In genomic region chr5:55546991-55547390, GRCh38 we compare ENCODE assay signal across 23 cellular contexts. TPM values are rescaled to one million over a fixed set of nuclear protein-coding genes. Genes with fewer than 3 reads are reported as not detected.
DNase-seq lines count a peak whose midpoint lies in the region; ATAC-seq, FAIRE-seq and TF ChIP-seq lines count a peak whose summit lies in the region.
"Had no signal": no experiment of that assay in that cellular context is flagged by ENCODE, and none has a peak within 500 bp of the region (broad histone marks: within the 10 kb centered on the region; RNA-seq: fewer than 3 reads in every experiment).

No MANE protein-coding gene starts in this region.

- H3K4me1 Mint-ChIP-seq in WTC11, result peaks cover 20% of the 10 kb centered on the region
- H3K4me1 Mint-ChIP-seq in activated naive CD8-positive, alpha-beta T cell treated with anti-CD3 and anti-CD28 coated beads, Interleukin-2, amount 50 U/mL, for 24 hours, result no peaks in the 10 kb centered on the region
- H3K4me1 Mint-ChIP-seq in activated CD8-positive, alpha-beta T cell treated with anti-CD3 and anti-CD28 coated beads, Interleukin-2, amount 10 ng/mL, durations not matched to agents 7 days and 5 days (ENCODE audit: low read depth), result peaks cover 38% of the 10 kb centered on the region

- no peak overlapping the region for H3K27ac Mint-ChIP-seq in WTC11
- H3K27ac Mint-ChIP-seq in activated naive CD8-positive, alpha-beta T cell treated with anti-CD3 and anti-CD28 coated beads, Interleukin-2, amount 50 U/mL, for 24 hours, result no peak overlapping the region
- H3K27ac Mint-ChIP-seq in activated CD8-positive, alpha-beta T cell treated with anti-CD3 and anti-CD28 coated beads, Interleukin-2, amount 10 ng/mL, durations not matched to agents 7 days and 5 days, result no peak overlapping the region
- H3K27ac Mint-ChIP-seq: T-helper 17 cell had no signal

- TF ChIP-seq CTCF in WTC11 (IDR thresholded peaks at IDR 0.05), result no peak

- POLR2A ChIA-PET in WTC11 (lab: Charles Lee), result no interaction called here
- POLR2A ChIA-PET in activated CD8-positive, alpha-beta T cell treated with anti-CD3 and anti-CD28 coated beads, Interleukin-2, amount 10 ng/mL, durations not matched to agents 7 days and 5 days (lab: Charles Lee), result no interaction called here

- no peaks in the 10 kb centered on the region for H3K9me3 ChIP-seq in small intestine (ENCODE audit: control insufficient read depth, low read depth)
- H3K9me3 ChIP-seq: ascending aorta, neutrophil, sigmoid colon, suprapubic skin had no signal

- no peaks in the 10 kb centered on the region for H3K9me3 Mint-ChIP-seq in WTC11
- no peaks in the 10 kb centered on the region for H3K9me3 Mint-ChIP-seq in activated naive CD8-positive, alpha-beta T cell treated with anti-CD3 and anti-CD28 coated beads, Interleukin-2, amount 50 U/mL, for 24 hours
- no peaks in the 10 kb centered on the region for H3K9me3 Mint-ChIP-seq in activated CD8-positive, alpha-beta T cell treated with anti-CD3 and anti-CD28 coated beads, Interleukin-2, amount 10 ng/mL, durations not matched to agents 7 days and 5 days (ENCODE audit: insufficient read depth)

- H3K27me3 Mint-ChIP-seq in WTC11 (ENCODE audit: low read depth), result no peaks in the 10 kb centered on the region
- peaks cover 3% of the 10 kb centered on the region for H3K27me3 Mint-ChIP-seq in activated naive CD8-positive, alpha-beta T cell treated with anti-CD3 and anti-CD28 coated beads, Interleukin-2, amount 50 U/mL, for 24 hours
- H3K27me3 Mint-ChIP-seq in activated CD8-positive, alpha-beta T cell treated with anti-CD3 and anti-CD28 coated beads, Interleukin-2, amount 10 ng/mL, durations not matched to agents 7 days and 5 days (ENCODE audit: low read depth), result peaks cover 2% of the 10 kb centered on the region

- CTCF ChIA-PET in WTC11 (lab: Charles Lee), result interaction anchor here (0.6 kb wide), 1 partner anchor 35 kb away, joined by 3 read pairs; no protein-coding TSS in a partner anchor
- CTCF ChIA-PET in activated CD8-positive, alpha-beta T cell treated with anti-CD3 and anti-CD28 coated beads, Interleukin-2, amount 10 ng/mL, durations not matched to agents 7 days and 5 days (lab: Charles Lee), result no interaction called here

- H3K4me1 ChIP-seq in small intestine (ENCODE audit: control insufficient read depth in 2 of 2, insufficient read depth in 1 of 2, low read depth in 1 of 2, low read length in 1 of 2), result no peaks in the 10 kb centered on the region
- H3K4me1 ChIP-seq: ascending aorta, sigmoid colon, suprapubic skin had no signal

- H3K4me3 ChIP-seq in small intestine (ENCODE audit: low read depth in 1 of 2, low read length in 2 of 2), result no peak overlapping the region
- H3K4me3 ChIP-seq: ascending aorta, coronary artery, sigmoid colon, suprapubic skin had no signal

- WGBS in small intestine, 3 donors, result 8 to 58% (median 16%) methylated on average over 2 of the region's 2 CpGs

- FAIRE-seq in GM19239 (lab: Jason Lieb, UNC) (peak; percentile 26), small intestine (lab: Jason Lieb, UNC) (no peak)

- no peaks in the 10 kb centered on the region for H3K36me3 ChIP-seq in small intestine (ENCODE audit: control insufficient read depth in 2 of 2, insufficient read depth in 2 of 2, low read length in 2 of 2)
- H3K36me3 ChIP-seq: ascending aorta, neutrophil, sigmoid colon, suprapubic skin had no signal

- H3K27me3 ChIP-seq in small intestine (ENCODE audit: control insufficient read depth in 2 of 2, insufficient read depth in 2 of 2, low read length in 2 of 2), result peaks cover 0 to 3% of the 10 kb centered on the region in 2 donors
- H3K27me3 ChIP-seq: ascending aorta, sigmoid colon, suprapubic skin had no signal

- ATAC-seq in WTC11 (peak; percentile 55), GM18517 (IDR thresholded peaks at IDR 0.05; ENCODE audit: unreplicated experiment) (no peak)
- ATAC-seq in activated naive CD8-positive, alpha-beta T cell treated with anti-CD3 and anti-CD28 coated beads, Interleukin-2, amount 50 U/mL, for 24 hours, result no peak
- ATAC-seq in activated CD8-positive, alpha-beta T cell treated with anti-CD3 and anti-CD28 coated beads, Interleukin-2, amount 10 ng/mL, durations not matched to agents 7 days and 5 days, result no peak
- ATAC-seq: T-helper 17 cell had no signal

- no peak overlapping the region for H3K27ac ChIP-seq in small intestine (ENCODE audit: low read depth in 1 of 2, low read length in 1 of 2)
- H3K27ac ChIP-seq: ascending aorta, coronary artery, epithelial cell of prostate, neutrophil, sigmoid colon, suprapubic skin had no signal

- DNase-seq in GM19239 (ENCODE audit: insufficient read length, low spot score) (no peak), LoVo (ENCODE audit: low spot score) (peak; percentile 32), WTC11 (ENCODE audit: low spot score) (no peak), small intestine (peak; percentile 67)
- DNase-seq in activated naive CD8-positive, alpha-beta T cell treated with anti-CD3 and anti-CD28 coated beads, Interleukin-2, amount 50 U/mL, for 24 hours, result no peak
- DNase-seq in activated CD8-positive, alpha-beta T cell treated with anti-CD3 and anti-CD28 coated beads, Interleukin-2, amount 10 ng/mL, durations not matched to agents 7 days and 5 days, result no peak
- DNase-seq: activated CD4-positive, CD25-positive, alpha-beta regulatory T cell; C1 segment of cervical spinal cord; DMS79 treated with DMSO at 0.1 percent for 48 hours; HCEC 1CT; midbrain; NCI-H1105; NCI-H446 treated with DMSO at 0.1 percent for 48 hours; sigmoid colon; stimulated activated CD4-positive, alpha-beta T cell treated with anti-CD3 and anti-CD28 coated beads, Interleukin-2, amount 100 ng/mL, for 48 hours; stimulated activated CD8-positive, alpha-beta memory T cell treated with anti-CD3 and anti-CD28 coated beads, Interleukin-4, amount 100 ng/mL, for 48 hours; T-helper 17 cell had no signal

- H3K36me3 Mint-ChIP-seq in WTC11, result no peaks in the 10 kb centered on the region
- H3K36me3 Mint-ChIP-seq in activated naive CD8-positive, alpha-beta T cell treated with anti-CD3 and anti-CD28 coated beads, Interleukin-2, amount 50 U/mL, for 24 hours (ENCODE audit: low read depth), result no peaks in the 10 kb centered on the region
- no peaks in the 10 kb centered on the region for H3K36me3 Mint-ChIP-seq in activated CD8-positive, alpha-beta T cell treated with anti-CD3 and anti-CD28 coated beads, Interleukin-2, amount 10 ng/mL, durations not matched to agents 7 days and 5 days (ENCODE audit: low read depth)

- H3K4me3 Mint-ChIP-seq in WTC11, result no peak overlapping the region
- no peak overlapping the region for H3K4me3 Mint-ChIP-seq in activated naive CD8-positive, alpha-beta T cell treated with anti-CD3 and anti-CD28 coated beads, Interleukin-2, amount 50 U/mL, for 24 hours
- H3K4me3 Mint-ChIP-seq in activated CD8-positive, alpha-beta T cell treated with anti-CD3 and anti-CD28 coated beads, Interleukin-2, amount 10 ng/mL, durations not matched to agents 7 days and 5 days, result no peak overlapping the region
- H3K4me3 Mint-ChIP-seq: T-helper 17 cell had no signal

TF ChIP-seq in WTC11, 78 proteins besides CTCF, POLR2A, EP300 and RAD21 (continues in another document):
- TF ChIP-seq E2F5 (CRISPR knock-in tag; IDR thresholded peaks at IDR 0.05) (no peak), MAX (CRISPR knock-in tag; IDR thresholded peaks at IDR 0.05) (no peak), ZSCAN18 (CRISPR knock-in tag; IDR thresholded peaks at IDR 0.05) (no peak), FOXP4 (CRISPR knock-in tag; IDR thresholded peaks at IDR 0.05) (no peak), CREM (CRISPR knock-in tag; IDR thresholded peaks at IDR 0.05) (no peak)

RNA-seq across cellular contexts. Expression of gene PLPP1, which starts 12.2 kb away (rescaled TPM):
- 38.2 to 43.2 TPM (median 40.9 TPM) in 3 replicates for total RNA-seq in WTC11 (2021)
- polyA plus RNA-seq in small intestine, result 10 to 100 TPM; 52.1 to 91.3 (median 54.6) TPM
- 10 to 100 TPM; 27.0 to 27.2 TPM for total RNA-seq in activated CD8-positive, alpha-beta T cell treated with anti-CD3 and anti-CD28 coated beads, Interleukin-2, amount 10 ng/mL, durations not matched to agents 7 days and 5 days

Comparison
In these comparisons a context has a peak if more than half of its experiments do, and no peak if none do; other contexts are left out.
1. DNase-seq: peak in LoVo (single experiment) and small intestine (single experiment); none in GM19239 (single experiment), WTC11 (single experiment), activated naive CD8-positive, alpha-beta T cell treated with anti-CD3 and anti-CD28 coated beads, Interleukin-2, amount 50 U/mL, for 24 hours (single experiment) and activated CD8-positive, alpha-beta T cell treated with anti-CD3 and anti-CD28 coated beads, Interleukin-2, amount 10 ng/mL, durations not matched to agents 7 days and 5 days (single experiment).